In genomic region chr2:153864022-153864421, GRCh38 we compare ENCODE assay signal across 19 cellular contexts. TPM values are rescaled to one million over a fixed set of nuclear protein-coding genes. Genes with fewer than 3 reads are reported as not detected.
"Had no signal": no experiment of that assay in that cellular context is flagged by ENCODE, and none has a peak within 500 bp of the region (broad histone marks: within the 10 kb centered on the region; RNA-seq: fewer than 3 reads in every experiment).

No MANE protein-coding gene starts in this region.

- H3K9me3 ChIP-seq: gastroesophageal sphincter, stomach had no signal

- ATAC-seq: activated CD4-positive, CD25-positive, alpha-beta regulatory T cell treated with anti-CD3 and anti-CD28 coated beads, Interleukin-2, amount 50 U/mL, for 24 hours; activated naive CD8-positive, alpha-beta T cell treated with anti-CD3 and anti-CD28 coated beads, Interleukin-2, amount 50 U/mL, for 24 hours; activated T-cell treated with anti-CD3 and anti-CD28 coated beads, Interleukin-2, amount 50 U/mL, for 4 hours; gastroesophageal sphincter; heart left ventricle; natural killer cell; stimulated activated effector memory CD8-positive, alpha-beta T cell treated with anti-CD3 and anti-CD28 coated beads, Interleukin-12 subunit alpha, Interleukin-12 subunit beta, amount 100 ng/mL, for 72 hours had no signal

- H3K4me3 ChIP-seq: coronary artery, gastroesophageal sphincter, heart left ventricle, sigmoid colon, stomach had no signal

- H3K36me3 ChIP-seq: gastroesophageal sphincter, heart left ventricle, sigmoid colon, stomach had no signal

- DNase-seq: activated CD4-positive, alpha-beta T cell treated with anti-CD3 and anti-CD28 coated beads, Interleukin-2, amount 10 ng/mL, durations not matched to agents 7 days and 5 days; activated CD8-positive, alpha-beta memory T cell treated with anti-CD3 and anti-CD28 coated beads, Interleukin-2, amount 50 U/mL, for 4 hours; activated effector memory CD4-positive, alpha-beta T cell treated with Interleukin-2 at 50 U/mL for 16 hours; activated naive CD4-positive, alpha-beta T cell treated with anti-CD3 and anti-CD28 coated beads, Interleukin-2, amount 10 ng/mL, durations not matched to agents 7 days and 5 days; activated naive CD8-positive, alpha-beta T cell treated with anti-CD3 and anti-CD28 coated beads, Interleukin-2, amount 50 U/mL, for 24 hours; activated T-cell treated with anti-CD3 and anti-CD28 coated beads, Interleukin-2, amount 50 U/mL, for 4 hours; aorta; heart left ventricle; immature natural killer cell; kidney glomerular epithelial cell; natural killer cell; nucleus accumbens; sigmoid colon; stimulated activated CD4-positive, alpha-beta T cell treated with anti-CD3 and anti-CD28 coated beads, Interleukin-4, amount 100 ng/mL, for 24 hours; stomach had no signal

- H3K27ac ChIP-seq: coronary artery, gastroesophageal sphincter, heart left ventricle, sigmoid colon, stomach had no signal

- H3K27me3 ChIP-seq: gastroesophageal sphincter, heart left ventricle, sigmoid colon, stomach had no signal

- H3K4me1 ChIP-seq: gastroesophageal sphincter, heart left ventricle, sigmoid colon, stomach had no signal

RNA-seq across cellular contexts. Expression of gene GALNT13, which starts 7.7 kb away (rescaled TPM):
- total RNA-seq: activated T-cell treated with anti-CD3 and anti-CD28 coated beads, Interleukin-2, amount 50 U/mL, for 4 hours; natural killer cell had no signal
- polyA plus RNA-seq: immature natural killer cell had no signal
